In genomic region chr12:6493580-6494350, GRCh38 we compare ENCODE assay signal across 8 cellular contexts. TPM values are rescaled to one million over a fixed set of nuclear protein-coding genes. Genes with fewer than 3 reads are reported as not detected.
DNase-seq lines count a peak whose midpoint lies in the region; ATAC-seq and TF ChIP-seq lines count a peak whose summit lies in the region.

Gene NCAPD2 (plus strand): TSS chr12:6494102. CDS start chr12:6495099, 997 bp downstream.

- peak; percentile 71 for TF ChIP-seq CTCF in endodermal cell (conservative IDR thresholded peaks at IDR 0.05)

- H3K27me3 ChIP-seq in NT2/D1 (ENCODE audit: insufficient read depth, insufficient read length) (no peaks in the 10 kb centered on the region), endodermal cell (ENCODE audit: control insufficient read depth, insufficient read depth, low read length, poor library complexity, severe bottlenecking) (no peaks in the 10 kb centered on the region)

- peak within 1 kb of the TSS; percentile 97 for H3K9ac ChIP-seq in NT2/D1 (ENCODE audit: insufficient read length, low read depth)
- H3K9ac ChIP-seq in endodermal cell (ENCODE audit: extremely low read depth, low read length, poor library complexity, severe bottlenecking): peak within 1 kb of the TSS; percentile 84

- ATAC-seq in GM21381 (IDR thresholded peaks at IDR 0.05; ENCODE audit: unreplicated experiment): peak; percentile 78

- WGBS in endodermal cell (ENCODE audit: insufficient coverage in 1 of 2, insufficient read length in 1 of 2), 2 experiments: 0% methylated on average over 22 to 54 of the region's 54 CpGs
- WGBS in mesodermal cell (ENCODE audit: insufficient coverage in 2 of 2), 2 experiments: 0% methylated on average over 46 of the region's 54 CpGs

- H3K4me3 ChIP-seq in NT2/D1 (ENCODE audit: insufficient read length, low read depth): peak within 1 kb of the TSS; percentile 98
- peak within 1 kb of the TSS; percentile 94 for H3K4me3 ChIP-seq in endodermal cell (ENCODE audit: low read length)
- peak within 1 kb of the TSS; percentile 87 for H3K4me3 ChIP-seq in mesodermal cell (ENCODE audit: extremely low read depth, insufficient read depth, low read length, poor library complexity, severe bottlenecking)

- H3K4me1 Mint-ChIP-seq in endodermal cell: peaks cover 23% of the 10 kb centered on the region

- peaks cover 63% of the 10 kb centered on the region for H3K36me3 ChIP-seq in NT2/D1 (ENCODE audit: insufficient read depth, insufficient read length, low read length)
- H3K36me3 ChIP-seq in endodermal cell (ENCODE audit: control insufficient read depth, insufficient read depth, low read length): peaks cover 44% of the 10 kb centered on the region
- H3K36me3 ChIP-seq in mesodermal cell (ENCODE audit: control insufficient read depth, insufficient read depth, low read length): peaks cover 49% of the 10 kb centered on the region

- peaks cover 3% of the 10 kb centered on the region for H3K4me1 ChIP-seq in NT2/D1 (ENCODE audit: insufficient read depth, insufficient read length)
- peaks cover 5% of the 10 kb centered on the region for H3K4me1 ChIP-seq in endodermal cell (ENCODE audit: control insufficient read depth, insufficient read depth, low read length)
- H3K4me1 ChIP-seq in mesodermal cell (ENCODE audit: control insufficient read depth, insufficient read depth, low read length, poor library complexity, severe bottlenecking): peaks cover 11% of the 10 kb centered on the region

- H3K27ac ChIP-seq in endodermal cell (ENCODE audit: low read depth, low read length) (peak within 1 kb of the TSS; percentile 86), mesodermal cell (ENCODE audit: low read depth, low read length, severe bottlenecking) (peak within 1 kb of the TSS; percentile 98)

- H3K9me3 ChIP-seq in NT2/D1 (ENCODE audit: insufficient read depth, low read length) (no peaks in the 10 kb centered on the region), endodermal cell (ENCODE audit: control insufficient read depth, low read length) (no peaks in the 10 kb centered on the region), mesodermal cell (ENCODE audit: control insufficient read depth, low read length) (no peaks in the 10 kb centered on the region)

- in situ Hi-C loops in Caki2 (cut with HindIII; ENCODE audit: low pct_unique_long_range_greater_than_20kb, low sequenced_read_pairs): no loop called here

- no peaks in the 10 kb centered on the region for H3K9me3 Mint-ChIP-seq in endodermal cell

- H3K36me3 Mint-ChIP-seq in endodermal cell (ENCODE audit: low read depth): peaks cover 46% of the 10 kb centered on the region

- DNase-seq in Caki2 (ENCODE audit: low read depth) (peak; percentile 98), HUDEP-2 (lab: John Stamatoyannopoulos, UW; ENCODE audit: unreplicated experiment in 76 of 76) (peak; percentile 21 to 98 (median 94)), NT2/D1 (ENCODE audit: low read depth, low spot score) (peak; percentile 100), endodermal cell (peak; percentile 100)
- DNase-seq in activated CD8-positive, alpha-beta memory T cell treated with anti-CD3 and anti-CD28 coated beads, Interleukin-2, amount 50 U/mL, for 1 hour (ENCODE audit: extremely low read depth): peak; percentile 89
- DNase-seq in stimulated activated CD8-positive, alpha-beta memory T cell treated with anti-CD3 and anti-CD28 coated beads, Interleukin-15, amount 100 ng/mL, for 4 hours (ENCODE audit: low read depth in 2 of 2): peak; percentile 89 to 90

- peak within 1 kb of the TSS; percentile 98 for H3K27ac Mint-ChIP-seq in endodermal cell

- H3K4me3 Mint-ChIP-seq in endodermal cell: peak within 1 kb of the TSS; percentile 83

- no peaks in the 10 kb centered on the region for H3K27me3 Mint-ChIP-seq in endodermal cell (ENCODE audit: insufficient read depth)

RNA-seq across cellular contexts. Expression of gene NCAPD2, which starts in this region (rescaled TPM):
- 90.6 and 97.5 TPM in 2 replicates for total RNA-seq in Caki2 (2014; rRNA removed; shearing (Covaris generic); ENCODE audit: low replicate concordance)
- 100 to 1,000 TPM in 1 of 2 donors, 10 to 100 TPM in 1; 90.3 to 150 TPM for total RNA-seq in endodermal cell
- 118 TPM for polyA plus RNA-seq in endodermal cell (2013, experiment 1 of 2)
- polyA plus RNA-seq in endodermal cell (2013, experiment 2 of 2): 118 TPM
- 98.3 TPM for polyA plus RNA-seq in mesodermal cell (2013, experiment 1 of 2)
- polyA plus RNA-seq in mesodermal cell (2013, experiment 2 of 2): 88.4 TPM

Comparison
In these comparisons a context has a peak if more than half of its experiments do, and no peak if none do; other contexts are left out.
1. Peak in every context shown above with its lines: DNase-seq, ATAC-seq, H3K4me3 ChIP-seq and H3K27ac ChIP-seq.